ENCODE assay signal across 1 cellular context in genomic region chrX:107483976-107484726, GRCh38.
TF ChIP-seq lines count a peak whose summit lies in the region.

No MANE protein-coding gene starts in this region.

TF ChIP-seq in WTC11, 78 proteins besides CTCF, POLR2A, EP300 and RAD21 (continued from another document):
- TF ChIP-seq, protein P1, sequence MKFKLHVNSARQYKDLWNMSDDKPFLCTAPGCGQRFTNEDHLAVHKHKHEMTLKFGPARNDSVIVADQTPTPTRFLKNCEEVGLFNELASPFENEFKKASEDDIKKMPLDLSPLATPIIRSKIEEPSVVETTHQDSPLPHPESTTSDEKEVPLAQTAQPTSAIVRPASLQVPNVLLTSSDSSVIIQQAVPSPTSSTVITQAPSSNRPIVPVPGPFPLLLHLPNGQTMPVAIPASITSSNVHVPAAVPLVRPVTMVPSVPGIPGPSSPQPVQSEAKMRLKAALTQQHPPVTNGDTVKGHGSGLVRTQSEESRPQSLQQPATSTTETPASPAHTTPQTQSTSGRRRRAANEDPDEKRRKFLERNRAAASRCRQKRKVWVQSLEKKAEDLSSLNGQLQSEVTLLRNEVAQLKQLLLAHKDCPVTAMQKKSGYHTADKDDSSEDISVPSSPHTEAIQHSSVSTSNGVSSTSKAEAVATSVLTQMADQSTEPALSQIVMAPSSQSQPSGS (CRISPR knock-in tag; IDR thresholded peaks at IDR 0.05; ENCODE audit: borderline replicate concordance, low read depth): no peak
- no peak for TF ChIP-seq KAT7 (CRISPR knock-in tag; IDR thresholded peaks at IDR 0.05; ENCODE audit: borderline replicate concordance)
- no peak for TF ChIP-seq FOXP4 (CRISPR knock-in tag; IDR thresholded peaks at IDR 0.05)
- TF ChIP-seq TEAD1 (CRISPR knock-in tag; IDR thresholded peaks at IDR 0.05): no peak
- no peak for TF ChIP-seq NFATC4 (CRISPR knock-in tag; IDR thresholded peaks at IDR 0.05)
- no peak for TF ChIP-seq ZNF281 (CRISPR knock-in tag; IDR thresholded peaks at IDR 0.05)
